In genomic region chr9:131402073-131402472, GRCh38 we compare ENCODE assay signal across 9 cellular contexts. TPM values are rescaled to one million over a fixed set of nuclear protein-coding genes. Genes with fewer than 3 reads are reported as not detected.
DNase-seq lines count a peak whose midpoint lies in the region; ATAC-seq and TF ChIP-seq lines count a peak whose summit lies in the region.
"Had no signal": no experiment of that assay in that cellular context is flagged by ENCODE, and none has a peak within 500 bp of the region (broad histone marks: within the 10 kb centered on the region; RNA-seq: fewer than 3 reads in every experiment).

No MANE protein-coding gene starts in this region.

- H3K36me3 Mint-ChIP-seq in activated T-cell treated with anti-CD3 and anti-CD28 coated beads, Interleukin-2, amount 50 U/mL, for 24 hours (ENCODE audit: low read depth), result peaks cover 54% of the 10 kb centered on the region
- H3K36me3 Mint-ChIP-seq in activated T-cell treated with anti-CD3 and anti-CD28 coated beads, Interleukin-2, amount 50 U/mL, for 4 hours (ENCODE audit: insufficient read depth), result peaks cover 3% of the 10 kb centered on the region
- peaks cover 54% of the 10 kb centered on the region for H3K36me3 Mint-ChIP-seq in activated T-helper 2 cell treated with anti-CD3 and anti-CD28 coated beads, Interferon-gamma antibody, Interleukin-2, Interleukin-4, amounts not matched to agents 10 μg/mL and 5 μg/mL and 100 μg/mL, durations not matched to agents 14 hours and 24 hours and 36 hours (ENCODE audit: low read depth)

- H3K4me3 ChIP-seq in kidney epithelial cell (ENCODE audit: low read depth, low read length), result no peak overlapping the region
- H3K4me3 ChIP-seq in tibial nerve, result peak overlapping the region in 1 of 4 donors; percentile 11

- intact Hi-C loops in activated T-helper 2 cell treated with anti-CD3 and anti-CD28 coated beads, Interferon-gamma antibody, Interleukin-2, Interleukin-4, amounts not matched to agents 10 μg/mL and 5 μg/mL and 100 μg/mL, durations not matched to agents 14 hours and 24 hours and 36 hours (cut with micrococcal nuclease), result no loop called here

- H3K27ac ChIP-seq in tibial nerve, result peak overlapping the region in 3 of 4 donors; percentile 37 to 90 (median 83)

- DNase-seq in activated T-cell treated with anti-CD3 and anti-CD28 coated beads, Interleukin-2, amount 50 U/mL, for 24 hours, result no peak
- no peak for DNase-seq in activated T-cell treated with anti-CD3 and anti-CD28 coated beads, Interleukin-2, amount 50 U/mL, for 4 hours
- no peak for DNase-seq in activated T-helper 2 cell treated with anti-CD3 and anti-CD28 coated beads, Interferon-gamma antibody, Interleukin-2, Interleukin-4, amounts not matched to agents 10 μg/mL and 5 μg/mL and 100 μg/mL, durations not matched to agents 14 hours and 24 hours and 36 hours (ENCODE audit: low spot score)
- DNase-seq in kidney epithelial cell (ENCODE audit: low read depth) (no peak), tibial nerve (ENCODE audit: low spot score in 2 of 2) (no peak), HPDE6-E6E7 (ENCODE audit: extremely low spot score) (no peak), T-helper 1 cell (no peak), OCI-M1 (lab: John Stamatoyannopoulos, UW) (no peak)
- DNase-seq: DND-41 had no signal

- H3K4me1 ChIP-seq in tibial nerve, result peaks cover 0 to 100% (median 79%) of the 10 kb centered on the region in 4 donors

- H3K36me3 ChIP-seq in kidney epithelial cell (ENCODE audit: control insufficient read depth, insufficient read depth, low read length) (no peaks in the 10 kb centered on the region), tibial nerve (no peaks in the 10 kb centered on the region)

- peak overlapping the region; percentile 78 for H3K27ac Mint-ChIP-seq in activated T-cell treated with anti-CD3 and anti-CD28 coated beads, Interleukin-2, amount 50 U/mL, for 24 hours
- H3K27ac Mint-ChIP-seq in activated T-helper 2 cell treated with anti-CD3 and anti-CD28 coated beads, Interferon-gamma antibody, Interleukin-2, Interleukin-4, amounts not matched to agents 10 μg/mL and 5 μg/mL and 100 μg/mL, durations not matched to agents 14 hours and 24 hours and 36 hours, result peak overlapping the region; percentile 25

- H3K4me3 Mint-ChIP-seq in activated T-cell treated with anti-CD3 and anti-CD28 coated beads, Interleukin-2, amount 50 U/mL, for 24 hours, result peak overlapping the region; percentile 28
- H3K4me3 Mint-ChIP-seq in activated T-cell treated with anti-CD3 and anti-CD28 coated beads, Interleukin-2, amount 50 U/mL, for 4 hours, result no peak overlapping the region
- H3K4me3 Mint-ChIP-seq in activated T-helper 2 cell treated with anti-CD3 and anti-CD28 coated beads, Interferon-gamma antibody, Interleukin-2, Interleukin-4, amounts not matched to agents 10 μg/mL and 5 μg/mL and 100 μg/mL, durations not matched to agents 14 hours and 24 hours and 36 hours (ENCODE audit: low read depth), result no peak overlapping the region

- no peaks in the 10 kb centered on the region for H3K27me3 ChIP-seq in kidney epithelial cell (ENCODE audit: control insufficient read depth, insufficient read depth, low read length)
- H3K27me3 ChIP-seq in tibial nerve, result no peaks in the 10 kb centered on the region

- ATAC-seq in activated T-cell treated with anti-CD3 and anti-CD28 coated beads, Interleukin-2, amount 50 U/mL, for 4 hours, result no peak

- 62 to 71% methylated on average over 6 of the region's 6 CpGs for WGBS in tibial nerve, 2 donors

- TF ChIP-seq POLR2A in tibial nerve (IDR thresholded peaks at IDR 0.05), result no peak

- no peak for TF ChIP-seq EP300 in tibial nerve (IDR thresholded peaks at IDR 0.05)

- peaks cover 89% of the 10 kb centered on the region for H3K4me1 Mint-ChIP-seq in activated T-cell treated with anti-CD3 and anti-CD28 coated beads, Interleukin-2, amount 50 U/mL, for 24 hours (ENCODE audit: low read depth)
- peaks cover 88% of the 10 kb centered on the region for H3K4me1 Mint-ChIP-seq in activated T-cell treated with anti-CD3 and anti-CD28 coated beads, Interleukin-2, amount 50 U/mL, for 4 hours (ENCODE audit: low read depth)
- peaks cover 76% of the 10 kb centered on the region for H3K4me1 Mint-ChIP-seq in activated T-helper 2 cell treated with anti-CD3 and anti-CD28 coated beads, Interferon-gamma antibody, Interleukin-2, Interleukin-4, amounts not matched to agents 10 μg/mL and 5 μg/mL and 100 μg/mL, durations not matched to agents 14 hours and 24 hours and 36 hours (ENCODE audit: low read depth)

- no peaks in the 10 kb centered on the region for H3K9me3 ChIP-seq in tibial nerve

- TF ChIP-seq CTCF in kidney epithelial cell (IDR thresholded peaks at IDR 0.05; ENCODE audit: insufficient read depth, low read length, poor library complexity, severe bottlenecking), result peak; percentile 7
- TF ChIP-seq CTCF in tibial nerve (IDR thresholded peaks at IDR 0.05), result no peak

- no peaks in the 10 kb centered on the region for H3K9me3 Mint-ChIP-seq in activated T-cell treated with anti-CD3 and anti-CD28 coated beads, Interleukin-2, amount 50 U/mL, for 24 hours
- H3K9me3 Mint-ChIP-seq in activated T-cell treated with anti-CD3 and anti-CD28 coated beads, Interleukin-2, amount 50 U/mL, for 4 hours, result no peaks in the 10 kb centered on the region
- H3K9me3 Mint-ChIP-seq in activated T-helper 2 cell treated with anti-CD3 and anti-CD28 coated beads, Interferon-gamma antibody, Interleukin-2, Interleukin-4, amounts not matched to agents 10 μg/mL and 5 μg/mL and 100 μg/mL, durations not matched to agents 14 hours and 24 hours and 36 hours, result no peaks in the 10 kb centered on the region

- H3K27me3 Mint-ChIP-seq in activated T-cell treated with anti-CD3 and anti-CD28 coated beads, Interleukin-2, amount 50 U/mL, for 24 hours, result no peaks in the 10 kb centered on the region
- H3K27me3 Mint-ChIP-seq in activated T-cell treated with anti-CD3 and anti-CD28 coated beads, Interleukin-2, amount 50 U/mL, for 4 hours (ENCODE audit: low read depth), result no peaks in the 10 kb centered on the region
- H3K27me3 Mint-ChIP-seq in activated T-helper 2 cell treated with anti-CD3 and anti-CD28 coated beads, Interferon-gamma antibody, Interleukin-2, Interleukin-4, amounts not matched to agents 10 μg/mL and 5 μg/mL and 100 μg/mL, durations not matched to agents 14 hours and 24 hours and 36 hours (ENCODE audit: low read depth), result no peaks in the 10 kb centered on the region

RNA-seq across cellular contexts. Expression of gene PRRC2B, which starts 8.2 kb away (rescaled TPM):
- 100 to 1,000 TPM in 1 of 3 donors, 10 to 100 TPM in 2; 89.7 to 102 (median 92.2) TPM for total RNA-seq in activated T-cell treated with anti-CD3 and anti-CD28 coated beads, Interleukin-2, amount 50 U/mL, for 4 hours
- 150 and 174 TPM in 2 replicates for total RNA-seq in activated T-helper 2 cell treated with anti-CD3 and anti-CD28 coated beads, Interferon-gamma antibody, Interleukin-2, Interleukin-4, amounts not matched to agents 10 μg/mL and 5 μg/mL and 100 μg/mL, durations not matched to agents 14 hours and 24 hours and 36 hours
- total RNA-seq in kidney epithelial cell (158 and 169 TPM in 2 replicates), tibial nerve (100 to 1,000 TPM in 3 of 4 donors, 10 to 100 TPM in 1; 94.8 to 236 (median 174) TPM)
